In genomic region chr10:122490786-122491680, GRCh38 we compare ENCODE assay signal across 11 cellular contexts. TPM values are rescaled to one million over a fixed set of nuclear protein-coding genes. Genes with fewer than 3 reads are reported as not detected.
DNase-seq lines count a peak whose midpoint lies in the region; ATAC-seq and TF ChIP-seq lines count a peak whose summit lies in the region.
"Had no signal": no experiment of that assay in that cellular context is flagged by ENCODE, and none has a peak within 500 bp of the region (broad histone marks: within the 10 kb centered on the region; RNA-seq: fewer than 3 reads in every experiment).

No MANE protein-coding gene starts in this region.

- H3K4me2 ChIP-seq in SK-N-SH: no peak overlapping the region
- H3K4me2 ChIP-seq: A549 had no signal

- no peaks in the 10 kb centered on the region for H3K9me2 ChIP-seq in SK-N-SH

- POLR2A ChIA-PET in SK-N-SH (lab: Yijun Ruan, JAX) (no interaction called here), Caco-2 (lab: Charles Lee) (no interaction called here)

- H3K79me2 ChIP-seq in SK-N-SH (ENCODE audit: insufficient read depth): peaks cover 6% of the 10 kb centered on the region; the same call in 1 of the 2 replicates

- no peak for DNase-seq in SK-N-SH
- DNase-seq in activated effector memory CD4-positive, alpha-beta T cell treated with Interleukin-2 at 50 U/mL for 16 hours: peak; percentile 33
- peak; percentile 39 for DNase-seq in kidney glomerular epithelial cell (lab: John Stamatoyannopoulos, UW)
- DNase-seq in substantia nigra (lab: John Stamatoyannopoulos, UW): peak in 9 of 49 donors; percentile 24 to 58 (median 37)
- no peak for DNase-seq in OCI-M2 (lab: John Stamatoyannopoulos, UW; ENCODE audit: unreplicated experiment)
- no peak for DNase-seq in Caco-2
- DNase-seq in NCI-H1417 treated with DMSO at 0.1 percent for 48 hours (lab: John Stamatoyannopoulos, UW): no peak
- DNase-seq: cortex of kidney had no signal

- no peak overlapping the region for H2AFZ ChIP-seq in SK-N-SH (ENCODE audit: low read depth)

- no TSS peak for BruUV-seq in Caco-2 (replicated peaks; lab: Mats Ljungman, UMichigan)

- peaks cover 12% of the 10 kb centered on the region for H3F3A ChIP-seq in SK-N-SH (replicated peaks; ENCODE audit: insufficient read depth)

- no peaks in the 10 kb centered on the region for H4K20me1 ChIP-seq in SK-N-SH (ENCODE audit: insufficient read depth)

- H3K36me3 Mint-ChIP-seq in Caco-2 (ENCODE audit: insufficient read depth, unreplicated experiment): no peaks in the 10 kb centered on the region

- H3K4me1 ChIP-seq in SK-N-SH (ENCODE audit: control insufficient read depth in 1 of 2, insufficient read depth in 2 of 2, low read depth in 1 of 2, low read length in 1 of 2): peaks cover 6 to 11% of the 10 kb centered on the region in 2 experiments; a peak in 2 of 4 replicates
- H3K4me1 ChIP-seq in Caco-2: no peaks in the 10 kb centered on the region

- ATAC-seq in SK-N-SH treated with all-trans-retinoic acid at 6 μM for 48 hours: peak; percentile 35
- ATAC-seq: A549, left colon had no signal

- no peak for TF ChIP-seq CTCF in SK-N-SH (IDR thresholded peaks at IDR 0.05)
- TF ChIP-seq CTCF in Caco-2 (IDR thresholded peaks at IDR 0.05; ENCODE audit: insufficient read depth in 1 of 2, low read depth in 1 of 2, low read length in 1 of 2, severe bottlenecking in 1 of 2, unreplicated experiment in 1 of 2): no peak

- CTCF ChIA-PET in SK-N-SH (lab: Yijun Ruan, JAX) (no interaction called here), Caco-2 (lab: Charles Lee) (no interaction called here)

- TF ChIP-seq RAD21 in SK-N-SH (IDR thresholded peaks at IDR 0.05; ENCODE audit: low read length): no peak

- no peaks in the 10 kb centered on the region for H3K9me3 Mint-ChIP-seq in Caco-2 (ENCODE audit: unreplicated experiment)

- H3K27me3 Mint-ChIP-seq in Caco-2 (ENCODE audit: insufficient read depth, unreplicated experiment): peaks cover 6% of the 10 kb centered on the region

- no peak overlapping the region for H3K9ac ChIP-seq in SK-N-SH

- peaks cover 0 to 6% of the 10 kb centered on the region in 2 experiments for H3K36me3 ChIP-seq in SK-N-SH (replicated peaks in 1 of 2; ENCODE audit: control insufficient read depth in 1 of 2, insufficient read depth in 2 of 2, low read length in 1 of 2)
- H3K36me3 ChIP-seq in Caco-2 (ENCODE audit: control insufficient read depth, insufficient read depth, low read length): no peaks in the 10 kb centered on the region

- 91% methylated on average over 24 of the region's 26 CpGs for WGBS in SK-N-SH (ENCODE audit: low lambda C conversion rate)

- H3K4me3 Mint-ChIP-seq in Caco-2 (ENCODE audit: unreplicated experiment): no peak overlapping the region

- H3K9me3 ChIP-seq in SK-N-SH (no peaks in the 10 kb centered on the region), Caco-2 (no peaks in the 10 kb centered on the region)
- H3K9me3 ChIP-seq: A549 had no signal

- TF ChIP-seq EP300 in SK-N-SH (IDR thresholded peaks at IDR 0.05; ENCODE audit: borderline replicate concordance in 1 of 2, low read depth in 1 of 2, low read length in 1 of 2): no peak

- no peaks in the 10 kb centered on the region for H3K4me1 Mint-ChIP-seq in Caco-2 (ENCODE audit: low read depth, unreplicated experiment)

- intact Hi-C loops in Caco-2 (cut with micrococcal nuclease; ENCODE audit: unreplicated experiment): no loop called here

- H3K4me3 ChIP-seq in SK-N-SH (ENCODE audit: low read depth in 2 of 2, low read length in 1 of 2) (no peak overlapping the region), Caco-2 (ENCODE audit: low read depth, low read length) (no peak overlapping the region)
- H3K4me3 ChIP-seq: A549 had no signal

- no peaks in the 10 kb centered on the region for H3K27me3 ChIP-seq in SK-N-SH (ENCODE audit: insufficient read depth)
- H3K27me3 ChIP-seq in Caco-2 (replicated peaks; ENCODE audit: control insufficient read depth, insufficient read depth, low read length): no peaks in the 10 kb centered on the region

- H3K27ac ChIP-seq in SK-N-SH (ENCODE audit: low read depth in 2 of 2, low read length in 1 of 2): peak overlapping the region in 1 of 2 experiments; percentile 27; a peak in 1 of 4 replicates
- peak overlapping the region; percentile 60 for H3K27ac ChIP-seq in substantia nigra (ENCODE audit: low read depth, low read length, poor library complexity, severe bottlenecking)
- H3K27ac ChIP-seq: A549 had no signal

- no peak overlapping the region for H3K27ac Mint-ChIP-seq in Caco-2 (ENCODE audit: unreplicated experiment)

TF ChIP-seq in SK-N-SH treated with all-trans-retinoic acid at 6 μM for 48 hours, 23 proteins besides CTCF, POLR2A, EP300 and RAD21 (continues in another document):
- TF ChIP-seq CSRNP3 (CRISPR knock-in tag; IDR thresholded peaks at IDR 0.05): no peak
- no peak for TF ChIP-seq ZFP3 (CRISPR knock-in tag; IDR thresholded peaks at IDR 0.05)
- no peak for TF ChIP-seq OSR1 (CRISPR knock-in tag; IDR thresholded peaks at IDR 0.05)
- no peak for TF ChIP-seq TOX (CRISPR knock-in tag; IDR thresholded peaks at IDR 0.05; ENCODE audit: borderline replicate concordance)
- TF ChIP-seq TCF4 (CRISPR knock-in tag; IDR thresholded peaks at IDR 0.05; ENCODE audit: borderline replicate concordance): no peak
- TF ChIP-seq ZNF8 (CRISPR knock-in tag; IDR thresholded peaks at IDR 0.05): no peak
- TF ChIP-seq ARNTL (CRISPR knock-in tag; IDR thresholded peaks at IDR 0.05; ENCODE audit: borderline replicate concordance, low read depth): no peak
- TF ChIP-seq CREB5 (CRISPR knock-in tag; IDR thresholded peaks at IDR 0.05; ENCODE audit: low read depth): no peak
- TF ChIP-seq GLIS3 (CRISPR knock-in tag; IDR thresholded peaks at IDR 0.05): no peak

TF ChIP-seq in SK-N-SH, 30 proteins besides CTCF, POLR2A, EP300 and RAD21:
- TF ChIP-seq EZH2phosphoT487 (IDR thresholded peaks at IDR 0.05; ENCODE audit: borderline replicate concordance, low read depth) (no peak), NFIC (IDR thresholded peaks at IDR 0.05; ENCODE audit: borderline replicate concordance) (no peak), GABPA (IDR thresholded peaks at IDR 0.05; ENCODE audit: low read depth) (no peak), JUND (IDR thresholded peaks at IDR 0.05) (no peak), IRF3 (IDR thresholded peaks at IDR 0.05; ENCODE audit: low read depth, low read length) (no peak)

RNA-seq across cellular contexts. Expression of gene HTRA1, which starts 29.7 kb away (rescaled TPM):
- polyA plus RNA-seq in SK-N-SH (2012; rRNA removed): 291 and 339 TPM in 2 replicates
- polyA plus RNA-seq in SK-N-SH (2012; cell fraction: cytosol; rRNA removed): 289 and 306 TPM in 2 replicates
- 141 and 235 TPM in 2 replicates for polyA plus RNA-seq in SK-N-SH (2012; cell fraction: nucleus; rRNA removed)
- total RNA-seq in Caco-2 (2022): 0.70 and 1.1 TPM in 2 replicates

RNA-seq across cellular contexts. Expression of gene ARMS2, which starts 36.6 kb away (rescaled TPM):
- polyA plus RNA-seq in SK-N-SH (2012; rRNA removed): not detected in 2 replicates
- polyA plus RNA-seq in SK-N-SH (2012; cell fraction: cytosol; rRNA removed): 0.04 TPM in 1 of 2 replicates, not detected in the other
- polyA plus RNA-seq in SK-N-SH (2012; cell fraction: nucleus; rRNA removed): not detected in 2 replicates
- total RNA-seq in Caco-2 (2022): not detected in 2 replicates
- total RNA-seq: left colon had no signal
- polyA plus RNA-seq: A549 had no signal

Comparison
In these comparisons a context has a peak if more than half of its experiments do, and no peak if none do; other contexts are left out.
1. DNase-seq: peak in activated effector memory CD4-positive, alpha-beta T cell treated with Interleukin-2 at 50 U/mL for 16 hours (single experiment) and kidney glomerular epithelial cell (single experiment); none in SK-N-SH (single experiment), OCI-M2 (single experiment), Caco-2 (0 of 2) and NCI-H1417 treated with DMSO at 0.1 percent for 48 hours (single experiment).